In genomic region chr1:100658716-100659026, GRCh38 we compare ENCODE assay signal across 20 cellular contexts.
DNase-seq lines count a peak whose midpoint lies in the region; ATAC-seq and TF ChIP-seq lines count a peak whose summit lies in the region.
"Had no signal": no experiment of that assay in that cellular context is flagged by ENCODE, and none has a peak within 500 bp of the region (broad histone marks: within the 10 kb centered on the region; RNA-seq: fewer than 3 reads in every experiment).

No MANE protein-coding gene starts in this region.

- ATAC-seq in stimulated activated naive CD8-positive, alpha-beta T cell treated with anti-CD3 and anti-CD28 coated beads, Interleukin-15, amount 100 ng/mL, for 72 hours: no peak
- ATAC-seq in stimulated activated naive CD8-positive, alpha-beta T cell treated with anti-CD3 and anti-CD28 coated beads, Interleukin-15, Interleukin-2, amounts not matched to agents 100 U/mL and 50 U/mL, for 24 hours: no peak
- ATAC-seq: GM12878 had no signal

- H3K4me1 Mint-ChIP-seq in stimulated activated naive CD8-positive, alpha-beta T cell treated with anti-CD3 and anti-CD28 coated beads, Interleukin-15, amount 100 ng/mL, for 72 hours: no peaks in the 10 kb centered on the region
- H3K4me1 Mint-ChIP-seq in nephron progenitor cell: peaks cover 18% of the 10 kb centered on the region
- H3K4me1 Mint-ChIP-seq: B cell; CD4-positive, CD25-positive, alpha-beta regulatory T cell had no signal

- no peak for TF ChIP-seq POLR2A in erythroblast (IDR thresholded peaks at IDR 0.05; ENCODE audit: low read length)

- no peak for TF ChIP-seq CTCF in nephron progenitor cell (IDR thresholded peaks at IDR 0.05)

- H3K9me3 Mint-ChIP-seq in stimulated activated naive CD8-positive, alpha-beta T cell treated with anti-CD3 and anti-CD28 coated beads, Interleukin-15, amount 100 ng/mL, for 72 hours: no peaks in the 10 kb centered on the region
- H3K9me3 Mint-ChIP-seq in nephron progenitor cell: peaks cover 2% of the 10 kb centered on the region

- peak overlapping the region; percentile 3 to 87 for H3K27ac Mint-ChIP-seq in stimulated activated naive CD8-positive, alpha-beta T cell treated with anti-CD3 and anti-CD28 coated beads, Interleukin-15, amount 100 ng/mL, for 72 hours
- peak overlapping the region; percentile 28 for H3K27ac Mint-ChIP-seq in nephron progenitor cell
- H3K27ac Mint-ChIP-seq: B cell; CD4-positive, CD25-positive, alpha-beta regulatory T cell had no signal

- DNase-seq in stimulated activated naive CD8-positive, alpha-beta T cell treated with anti-CD3 and anti-CD28 coated beads, Interleukin-15, amount 100 ng/mL, for 72 hours: no peak
- no peak for DNase-seq in stimulated activated naive CD8-positive, alpha-beta T cell treated with anti-CD3 and anti-CD28 coated beads, Interleukin-15, Interleukin-2, amounts not matched to agents 100 U/mL and 50 U/mL, for 24 hours
- DNase-seq in left kidney (ENCODE audit: low read depth, low spot score) (peak; percentile 50), nephron progenitor cell (no peak), HuH-7.5 (ENCODE audit: low spot score) (no peak), erythroblast (lab: John Stamatoyannopoulos, UW) (no peak), SKM-1 treated with dmso at 0.1 percent for 144 hours (lab: John Stamatoyannopoulos, UW; ENCODE audit: unreplicated experiment) (no peak)
- DNase-seq in activated naive CD4-positive, alpha-beta T cell treated with anti-CD3 and anti-CD28 coated beads, Interleukin-2, amount 50 U/mL, for 16 hours: no peak
- DNase-seq: CD4-positive, CD25-positive, alpha-beta regulatory T cell; COR-L47; HCEC 1CT; NCI-H1105 treated with DMSO at 0.1 percent for 48 hours; NCI-H187; NCI-H2227 treated with DMSO at 0.1 percent for 48 hours; NCI-H510A treated with DMSO at 0.1 percent for 48 hours; NCI-H774; RPMI8226; SHP77 treated with DMSO at 0.1 percent for 48 hours had no signal

- H3K36me3 Mint-ChIP-seq in nephron progenitor cell (ENCODE audit: low read depth): no peaks in the 10 kb centered on the region
- H3K36me3 Mint-ChIP-seq: CD4-positive, CD25-positive, alpha-beta regulatory T cell had no signal

- H3K27me3 Mint-ChIP-seq in stimulated activated naive CD8-positive, alpha-beta T cell treated with anti-CD3 and anti-CD28 coated beads, Interleukin-15, amount 100 ng/mL, for 72 hours: no peaks in the 10 kb centered on the region
- H3K27me3 Mint-ChIP-seq in nephron progenitor cell (ENCODE audit: low read depth, poor library complexity): peaks cover 3% of the 10 kb centered on the region
- H3K27me3 Mint-ChIP-seq: B cell; CD4-positive, CD25-positive, alpha-beta regulatory T cell had no signal

- H3K4me3 Mint-ChIP-seq in stimulated activated naive CD8-positive, alpha-beta T cell treated with anti-CD3 and anti-CD28 coated beads, Interleukin-15, amount 100 ng/mL, for 72 hours: no peak overlapping the region
- no peak overlapping the region for H3K4me3 Mint-ChIP-seq in nephron progenitor cell
- H3K4me3 Mint-ChIP-seq: B cell; CD4-positive, CD25-positive, alpha-beta regulatory T cell had no signal
